In genomic region chr16:74999208-74999682, GRCh38 we compare ENCODE assay signal across 8 cellular contexts. TPM values are rescaled to one million over a fixed set of nuclear protein-coding genes. Genes with fewer than 3 reads are reported as not detected.
DNase-seq lines count a peak whose midpoint lies in the region; ATAC-seq and TF ChIP-seq lines count a peak whose summit lies in the region.

No MANE protein-coding gene starts in this region.

- H3K4me1 Mint-ChIP-seq in CD4-positive, CD25-positive, alpha-beta regulatory T cell: peaks cover 12 to 40% (median 16%) of the 10 kb centered on the region in 4 donors
- peaks cover 34% of the 10 kb centered on the region for H3K4me1 Mint-ChIP-seq in neural crest cell

- ATAC-seq in CD4-positive, CD25-positive, alpha-beta regulatory T cell (ENCODE audit: low read depth in 2 of 2): peak; percentile 26 to 43
- ATAC-seq in GM19452 (IDR thresholded peaks at IDR 0.05; ENCODE audit: unreplicated experiment): peak; percentile 37
- peak; percentile 29 for ATAC-seq in HG03565 (IDR thresholded peaks at IDR 0.05; ENCODE audit: unreplicated experiment)

- peaks cover 14% of the 10 kb centered on the region for H3K27me3 Mint-ChIP-seq in CD4-positive, CD25-positive, alpha-beta regulatory T cell
- peaks cover 2% of the 10 kb centered on the region for H3K27me3 Mint-ChIP-seq in neural crest cell (ENCODE audit: low read depth)

- DNase-seq in CD4-positive, CD25-positive, alpha-beta regulatory T cell: peak in 2 of 3 donors; percentile 12 to 23
- peak; percentile 17 to 26 for DNase-seq in activated CD4-positive, alpha-beta T cell treated with anti-CD3 and anti-CD28 coated beads, Interleukin-2, amount 50 U/mL, for 48 hours
- DNase-seq in fibroblast of pulmonary artery (ENCODE audit: low read depth) (no peak), neural crest cell (ENCODE audit: low read depth, low spot score) (peak; percentile 23), SIG-M5 (lab: John Stamatoyannopoulos, UW) (no peak), NCI-H446 (lab: John Stamatoyannopoulos, UW) (no peak)

- no peaks in the 10 kb centered on the region for H3K27me3 ChIP-seq in CD4-positive, CD25-positive, alpha-beta regulatory T cell (ENCODE audit: control insufficient read depth, insufficient read depth, low read length)

- TF ChIP-seq CTCF in fibroblast of pulmonary artery (IDR thresholded peaks at IDR 0.05; ENCODE audit: low read length, missing control alignments) (no peak), neural crest cell (conservative IDR thresholded peaks at IDR 0.05) (no peak)

- no peaks in the 10 kb centered on the region for H3K9me3 Mint-ChIP-seq in CD4-positive, CD25-positive, alpha-beta regulatory T cell
- no peaks in the 10 kb centered on the region for H3K9me3 Mint-ChIP-seq in neural crest cell

- peak overlapping the region; percentile 55 for H3K27ac ChIP-seq in CD4-positive, CD25-positive, alpha-beta regulatory T cell (ENCODE audit: insufficient read depth, low read length, poor library complexity, severe bottlenecking)

- H3K27ac Mint-ChIP-seq in CD4-positive, CD25-positive, alpha-beta regulatory T cell: no peak overlapping the region
- peak overlapping the region; percentile 65 for H3K27ac Mint-ChIP-seq in neural crest cell (ENCODE audit: unreplicated experiment)

- H3K4me3 Mint-ChIP-seq in CD4-positive, CD25-positive, alpha-beta regulatory T cell: peak overlapping the region in 3 of 4 donors; percentile 82 to 89 (median 87)
- H3K4me3 Mint-ChIP-seq in neural crest cell: peak overlapping the region; percentile 82

- no peaks in the 10 kb centered on the region for H3K36me3 ChIP-seq in CD4-positive, CD25-positive, alpha-beta regulatory T cell (ENCODE audit: control insufficient read depth, insufficient read depth, low read length)

- no peaks in the 10 kb centered on the region for H3K36me3 Mint-ChIP-seq in CD4-positive, CD25-positive, alpha-beta regulatory T cell
- no peaks in the 10 kb centered on the region for H3K36me3 Mint-ChIP-seq in neural crest cell (ENCODE audit: low read depth)

- H3K9me3 ChIP-seq in CD4-positive, CD25-positive, alpha-beta regulatory T cell (ENCODE audit: control insufficient read depth in 2 of 2, low read length in 2 of 2): no peaks in the 10 kb centered on the region

- H3K4me3 ChIP-seq in CD4-positive, CD25-positive, alpha-beta regulatory T cell (ENCODE audit: low read depth, low read length): no peak overlapping the region
- peak overlapping the region; percentile 70 for H3K4me3 ChIP-seq in fibroblast of pulmonary artery (replicated peaks; ENCODE audit: low read depth, low read length)

- H3K4me1 ChIP-seq in CD4-positive, CD25-positive, alpha-beta regulatory T cell (ENCODE audit: control insufficient read depth, insufficient read depth, low read length, poor library complexity, severe bottlenecking): peaks cover 24% of the 10 kb centered on the region

RNA-seq across cellular contexts. Expression of gene ZNRF1, which starts 0.4 kb away (rescaled TPM):
- total RNA-seq in CD4-positive, CD25-positive, alpha-beta regulatory T cell: 15.1 TPM
- 1 to 10 TPM; 3.2 to 8.6 (median 5.8) TPM for polyA plus RNA-seq in CD4-positive, CD25-positive, alpha-beta regulatory T cell
- total RNA-seq in neural crest cell: 48.4 and 54.8 TPM in 2 replicates

RNA-seq across cellular contexts. Expression of gene WDR59, which starts 14.3 kb away (rescaled TPM):
- total RNA-seq in CD4-positive, CD25-positive, alpha-beta regulatory T cell: 89.2 TPM
- polyA plus RNA-seq in CD4-positive, CD25-positive, alpha-beta regulatory T cell: 10 to 100 TPM; 11.4 to 14.9 (median 13.0) TPM
- 85.3 and 87.6 TPM in 2 replicates for total RNA-seq in neural crest cell

Comparison
In these comparisons a context has a peak if more than half of its experiments do, and no peak if none do; other contexts are left out.
1. DNase-seq: peak in CD4-positive, CD25-positive, alpha-beta regulatory T cell (2 of 3), activated CD4-positive, alpha-beta T cell treated with anti-CD3 and anti-CD28 coated beads, Interleukin-2, amount 50 U/mL, for 48 hours (2 of 2) and neural crest cell (single experiment); none in fibroblast of pulmonary artery (single experiment), SIG-M5 (single experiment) and NCI-H446 (0 of 2).
2. Peak in every context shown above with its lines, with median percentiles within 50 percentile points of each other: ATAC-seq.